ENCODE assay signal across 5 cellular contexts in genomic region chr10:77572520-77572919, GRCh38.
DNase-seq lines count a peak whose midpoint lies in the region; ATAC-seq and TF ChIP-seq lines count a peak whose summit lies in the region.
"Not testable (repeated sequence)": the region's sequence is repeated elsewhere in the genome, so short reads cannot be mapped to it uniquely, and the experiment has no call there.

No MANE protein-coding gene starts in this region.

- not testable (repeated sequence) for TF ChIP-seq POLR2A in esophagus muscularis mucosa (IDR thresholded peaks at IDR 0.05; ENCODE audit: low read depth); right lobe of liver (IDR thresholded peaks at IDR 0.05); sigmoid colon (IDR thresholded peaks at IDR 0.05)

- H3K27me3 ChIP-seq in esophagus muscularis mucosa; right lobe of liver; muscle layer of colon (ENCODE audit: control insufficient read depth in 1 of 2, insufficient read depth in 2 of 2, low read length in 2 of 2); sigmoid colon: not testable (repeated sequence)

- not testable (repeated sequence) for TF ChIP-seq CTCF in esophagus muscularis mucosa (IDR thresholded peaks at IDR 0.05); right lobe of liver (IDR thresholded peaks at IDR 0.05); sigmoid colon (IDR thresholded peaks at IDR 0.05)

- not testable (repeated sequence) for H3K9ac ChIP-seq in muscle layer of colon (ENCODE audit: low read length)

- H3K36me3 ChIP-seq in esophagus muscularis mucosa; right lobe of liver; muscle layer of colon (ENCODE audit: insufficient read depth, low read length); sigmoid colon: not testable (repeated sequence)

- H3K4me3 ChIP-seq in esophagus muscularis mucosa; right lobe of liver; muscle layer of colon (ENCODE audit: low read depth in 1 of 2, low read length in 2 of 2); sigmoid colon: not testable (repeated sequence)

- DNase-seq in esophagus muscularis mucosa (ENCODE audit: extremely low spot score); left lobe of liver (ENCODE audit: low spot score); right lobe of liver; sigmoid colon: not testable (repeated sequence)

- TF ChIP-seq EP300 in esophagus muscularis mucosa (IDR thresholded peaks at IDR 0.05); sigmoid colon (IDR thresholded peaks at IDR 0.05): not testable (repeated sequence)

- ATAC-seq in left lobe of liver (peak; percentile 59), right lobe of liver (peak in 3 of 4 donors; percentile 35 to 63 (median 49))

- WGBS in esophagus muscularis mucosa: 98% methylated on average over 4 of the region's 4 CpGs
- WGBS in right lobe of liver (ENCODE audit: insufficient coverage, low coverage, low lambda C conversion rate, missing lambda C conversion rate): 27% methylated on average over 3 of the region's 4 CpGs
- 83 to 85% methylated on average over 4 of the region's 4 CpGs for WGBS in sigmoid colon, 2 donors

- peaks cover 0 to 58% (median 43%) of the 10 kb centered on the region in 4 donors for H3K4me1 ChIP-seq in esophagus muscularis mucosa
- H3K4me1 ChIP-seq in right lobe of liver: peaks cover 0 to 21% (median 7%) of the 10 kb centered on the region in 4 donors
- peaks cover 41% of the 10 kb centered on the region for H3K4me1 ChIP-seq in muscle layer of colon (ENCODE audit: insufficient read depth, low read length)
- H3K4me1 ChIP-seq in sigmoid colon: peaks cover 0 to 44% (median 37%) of the 10 kb centered on the region in 4 donors

- intact Hi-C loops in esophagus muscularis mucosa (cut with DNase I); right lobe of liver (cut with DNase I); sigmoid colon (cut with DNase I): not testable (repeated sequence)

- H3K9me3 ChIP-seq in esophagus muscularis mucosa; right lobe of liver; muscle layer of colon (ENCODE audit: low read length); sigmoid colon: not testable (repeated sequence)

- H3K27ac ChIP-seq in esophagus muscularis mucosa (replicated peaks in 1 of 4) (peak overlapping the region; percentile 50 to 76 (median 72)), muscle layer of colon (ENCODE audit: low read depth, low read length) (peak overlapping the region; percentile 32), sigmoid colon (peak overlapping the region in 3 of 4 donors; percentile 58 to 78 (median 62))
- not testable (repeated sequence) for H3K27ac ChIP-seq in right lobe of liver
